12 cellular contexts compared by ENCODE assay signal in the genomic region with DNA sequence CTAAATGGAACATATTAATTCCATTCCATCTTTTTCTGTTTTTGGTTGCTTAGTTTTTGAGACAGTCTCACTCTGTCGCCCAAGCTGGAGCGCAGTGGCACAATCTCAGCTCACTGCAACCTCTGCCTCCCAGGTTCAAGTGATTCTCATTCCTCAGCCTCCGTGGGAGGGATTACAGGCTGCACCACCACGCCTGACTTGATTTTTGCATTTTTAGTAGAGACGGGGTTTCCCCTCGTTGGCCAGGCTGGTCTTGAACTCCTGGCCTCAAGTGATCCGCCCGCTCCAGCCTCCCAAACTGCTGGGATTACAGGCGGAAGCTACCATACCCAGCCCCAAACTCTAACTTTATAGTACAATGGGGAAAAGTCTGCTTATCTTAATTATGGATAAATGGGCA. TPM values are rescaled to one million over a fixed set of nuclear protein-coding genes. Genes with fewer than 3 reads are reported as not detected.
DNase-seq lines count a peak whose midpoint lies in the region; ATAC-seq and TF ChIP-seq lines count a peak whose summit lies in the region.
"Had no signal": no experiment of that assay in that cellular context is flagged by ENCODE, and none has a peak within 500 bp of the region (broad histone marks: within the 10 kb centered on the region; RNA-seq: fewer than 3 reads in every experiment).

No MANE protein-coding gene starts in this region.

- intact Hi-C loops in activated CD4-positive, alpha-beta memory T cell treated with anti-CD3 and anti-CD28 coated beads for 36 hours (cut with micrococcal nuclease): loop anchor here (1.0 to 10.0 kb wide), 2 partner anchors 10 to 518 kb away; no protein-coding TSS in a partner anchor

- TF ChIP-seq CTCF in neural progenitor cell (IDR thresholded peaks at IDR 0.05): no peak

- CTCF ChIA-PET in activated CD4-positive, alpha-beta memory T cell treated with anti-CD3 and anti-CD28 coated beads for 36 hours (lab: Charles Lee): interaction anchor here (1.1 to 3.6 kb wide), 4 partner anchors 8 to 66 kb away, joined by 3 to 26 read pairs (median 16); partner anchors contain the start of genes HNRNPD and HNRNPDL
- CTCF ChIA-PET in activated CD4-positive, alpha-beta memory T cell treated with anti-CD3 and anti-CD28 coated beads, Interleukin-2, amount 10 ng/mL, durations not matched to agents 7 days and 5 days (lab: Charles Lee): interaction anchor here (1.2 kb wide), 1 partner anchor 35 kb away, joined by 3 read pairs; no protein-coding TSS in a partner anchor

- peaks cover 85% of the 10 kb centered on the region for H3K4me1 Mint-ChIP-seq in activated CD4-positive, alpha-beta memory T cell treated with anti-CD3 and anti-CD28 coated beads for 36 hours (ENCODE audit: low read depth)
- peaks cover 84% of the 10 kb centered on the region for H3K4me1 Mint-ChIP-seq in activated CD4-positive, alpha-beta memory T cell treated with anti-CD3 and anti-CD28 coated beads, Interleukin-2, amount 10 ng/mL, durations not matched to agents 7 days and 5 days
- peaks cover 56% of the 10 kb centered on the region for H3K4me1 Mint-ChIP-seq in T-helper 17 cell
- peaks cover 28% of the 10 kb centered on the region for H3K4me1 Mint-ChIP-seq in neural progenitor cell

- peak overlapping the region; percentile 8 for H3K4me2 ChIP-seq in neural progenitor cell

- no peaks in the 10 kb centered on the region for H3K27me3 Mint-ChIP-seq in activated CD4-positive, alpha-beta memory T cell treated with anti-CD3 and anti-CD28 coated beads for 36 hours
- H3K27me3 Mint-ChIP-seq in activated CD4-positive, alpha-beta memory T cell treated with anti-CD3 and anti-CD28 coated beads, Interleukin-2, amount 10 ng/mL, durations not matched to agents 7 days and 5 days: no peaks in the 10 kb centered on the region
- no peaks in the 10 kb centered on the region for H3K27me3 Mint-ChIP-seq in T-helper 17 cell
- no peaks in the 10 kb centered on the region for H3K27me3 Mint-ChIP-seq in neural progenitor cell (ENCODE audit: insufficient read depth, low read depth)

- peaks cover 64% of the 10 kb centered on the region for H3F3A ChIP-seq in neural progenitor cell (ENCODE audit: low read depth)

- no peak overlapping the region for H3K4me3 Mint-ChIP-seq in activated CD4-positive, alpha-beta memory T cell treated with anti-CD3 and anti-CD28 coated beads for 36 hours
- H3K4me3 Mint-ChIP-seq in activated CD4-positive, alpha-beta memory T cell treated with anti-CD3 and anti-CD28 coated beads, Interleukin-2, amount 10 ng/mL, durations not matched to agents 7 days and 5 days: no peak overlapping the region
- H3K4me3 Mint-ChIP-seq in T-helper 17 cell (peak overlapping the region; percentile 63), neural progenitor cell (no peak overlapping the region)

- ATAC-seq in GM21717 (IDR thresholded peaks at IDR 0.05; ENCODE audit: unreplicated experiment) (peak; percentile 39), T-helper 17 cell (peak; percentile 20)

- H3K4me3 ChIP-seq in neural progenitor cell: no peak overlapping the region
- H3K4me3 ChIP-seq: uterus had no signal

- peaks cover 100% of the 10 kb centered on the region for H3K79me2 ChIP-seq in neural progenitor cell (ENCODE audit: low read depth)

- peaks cover 24% of the 10 kb centered on the region for H3K4me1 ChIP-seq in neural progenitor cell

- POLR2A ChIA-PET in activated CD4-positive, alpha-beta memory T cell treated with anti-CD3 and anti-CD28 coated beads for 36 hours (lab: Charles Lee): interaction anchor here (1.1 to 4.0 kb wide), 3 partner anchors 9 to 66 kb away, joined by 3 to 23 read pairs (median 21); partner anchors contain the start of genes HNRNPD and HNRNPDL
- POLR2A ChIA-PET in activated CD4-positive, alpha-beta memory T cell treated with anti-CD3 and anti-CD28 coated beads, Interleukin-2, amount 10 ng/mL, durations not matched to agents 7 days and 5 days (lab: Charles Lee): interaction anchor here (1.0 to 1.2 kb wide), 2 partner anchors 9 to 11 kb away, joined by 3 read pairs; partner anchors contain the start of gene HNRNPD

- H3K27ac Mint-ChIP-seq in activated CD4-positive, alpha-beta memory T cell treated with anti-CD3 and anti-CD28 coated beads for 36 hours: no peak overlapping the region
- no peak overlapping the region for H3K27ac Mint-ChIP-seq in activated CD4-positive, alpha-beta memory T cell treated with anti-CD3 and anti-CD28 coated beads, Interleukin-2, amount 10 ng/mL, durations not matched to agents 7 days and 5 days
- H3K27ac Mint-ChIP-seq in T-helper 17 cell (peak overlapping the region; percentile 60), neural progenitor cell (no peak overlapping the region)

- peaks cover 100% of the 10 kb centered on the region for H4K20me1 ChIP-seq in neural progenitor cell (ENCODE audit: low read depth)

- no peaks in the 10 kb centered on the region for H3K9me3 ChIP-seq in T-helper 17 cell (ENCODE audit: control insufficient read depth, low read length, poor library complexity, severe bottlenecking)
- H3K9me3 ChIP-seq in neural progenitor cell (ENCODE audit: low read depth): no peaks in the 10 kb centered on the region
- H3K9me3 ChIP-seq: uterus had no signal

- no peak overlapping the region for H3K9ac ChIP-seq in neural progenitor cell

- peaks cover 45% of the 10 kb centered on the region for H3K36me3 Mint-ChIP-seq in activated CD4-positive, alpha-beta memory T cell treated with anti-CD3 and anti-CD28 coated beads for 36 hours
- peaks cover 57% of the 10 kb centered on the region for H3K36me3 Mint-ChIP-seq in activated CD4-positive, alpha-beta memory T cell treated with anti-CD3 and anti-CD28 coated beads, Interleukin-2, amount 10 ng/mL, durations not matched to agents 7 days and 5 days (ENCODE audit: low read depth)
- H3K36me3 Mint-ChIP-seq in T-helper 17 cell (ENCODE audit: low read depth): peaks cover 7% of the 10 kb centered on the region
- H3K36me3 Mint-ChIP-seq in neural progenitor cell: peaks cover 12% of the 10 kb centered on the region

- H3K27ac ChIP-seq in neural progenitor cell: peak overlapping the region; percentile 18
- H3K27ac ChIP-seq: uterus had no signal

- H3K9me3 Mint-ChIP-seq in activated CD4-positive, alpha-beta memory T cell treated with anti-CD3 and anti-CD28 coated beads for 36 hours: no peaks in the 10 kb centered on the region
- no peaks in the 10 kb centered on the region for H3K9me3 Mint-ChIP-seq in activated CD4-positive, alpha-beta memory T cell treated with anti-CD3 and anti-CD28 coated beads, Interleukin-2, amount 10 ng/mL, durations not matched to agents 7 days and 5 days
- no peaks in the 10 kb centered on the region for H3K9me3 Mint-ChIP-seq in neural progenitor cell

- no peaks in the 10 kb centered on the region for H3K27me3 ChIP-seq in neural progenitor cell
- H3K27me3 ChIP-seq: uterus had no signal

- H2AFZ ChIP-seq in neural progenitor cell (replicated peaks): no peak overlapping the region

- H3K36me3 ChIP-seq in neural progenitor cell: peaks cover 16% of the 10 kb centered on the region
- H3K36me3 ChIP-seq: uterus had no signal

- peak; percentile 37 for DNase-seq in activated CD4-positive, alpha-beta memory T cell treated with anti-CD3 and anti-CD28 coated beads for 36 hours
- no peak for DNase-seq in activated CD4-positive, alpha-beta memory T cell treated with anti-CD3 and anti-CD28 coated beads, Interleukin-2, amount 10 ng/mL, durations not matched to agents 7 days and 5 days
- DNase-seq in T-helper 17 cell: no peak
- no peak for DNase-seq in neural progenitor cell (ENCODE audit: low spot score)
- DNase-seq in UCSD-AML1 (lab: John Stamatoyannopoulos, UW; ENCODE audit: unreplicated experiment): no peak
- DNase-seq in effector CD4-positive, alpha-beta T cell: no peak
- DNase-seq in AG20443 (ENCODE audit: low spot score): no peak
- DNase-seq: amniotic stem cell, hypothalamus, NCI-H2029 treated with DMSO at 0.1 percent for 48 hours, uterus had no signal

RNA-seq across cellular contexts. Expression of gene HNRNPD, which starts 11.2 kb away (rescaled TPM):
- total RNA-seq in activated CD4-positive, alpha-beta memory T cell treated with anti-CD3 and anti-CD28 coated beads for 36 hours: 100 to 1,000 TPM; 398 to 400 TPM
- 100 to 1,000 TPM; 355 to 366 TPM for total RNA-seq in activated CD4-positive, alpha-beta memory T cell treated with anti-CD3 and anti-CD28 coated beads, Interleukin-2, amount 10 ng/mL, durations not matched to agents 7 days and 5 days
- 100 to 1,000 TPM; 212 to 226 TPM for total RNA-seq in T-helper 17 cell
- total RNA-seq in neural progenitor cell (ENCODE audit: low replicate concordance): 159 and 250 TPM in 2 replicates
